9 cellular contexts compared by ENCODE assay signal in genomic region chr1:25695991-25696330, GRCh38.
DNase-seq lines count a peak whose midpoint lies in the region; ATAC-seq and TF ChIP-seq lines count a peak whose summit lies in the region.
"Had no signal": no experiment of that assay in that cellular context is flagged by ENCODE, and none has a peak within 500 bp of the region (broad histone marks: within the 10 kb centered on the region; RNA-seq: fewer than 3 reads in every experiment).

No MANE protein-coding gene starts in this region.

- H3K4me1 ChIP-seq in left lung (peaks cover 17 to 18% of the 10 kb centered on the region in 2 donors), thyroid gland (peaks cover 45 to 68% of the 10 kb centered on the region in 2 donors)

- intact Hi-C loops in left lung (cut with DNase I) (no loop called here), thyroid gland (cut with DNase I) (loop anchor here (5.0 to 10.0 kb wide), 3 partner anchors 51 to 101 kb away; partner anchors contain the start of gene MAN1C1)

- WGBS in thyroid gland, 2 donors = 75 to 88% methylated on average over 5 of the region's 5 CpGs

- peak; percentile 51 for DNase-seq in activated effector memory CD4-positive, alpha-beta T cell treated with anti-CD3 and anti-CD28 coated beads, Interleukin-2, amount 50 U/mL, for 16 hours
- DNase-seq in activated effector memory CD4-positive, alpha-beta T cell treated with Interleukin-2 at 50 U/mL for 16 hours = no peak
- DNase-seq in brain pericyte (ENCODE audit: low read depth, low spot score) (peak; percentile 76), left lung (no peak), thyroid gland (no peak), MV-4-11 (lab: John Stamatoyannopoulos, UW) (no peak), LoVo (ENCODE audit: low spot score) (no peak), hippocampal formation (lab: John Stamatoyannopoulos, UW) (no peak)

- peak; percentile 28 for ATAC-seq in left lung

- peak overlapping the region; percentile 78 to 82 for H3K27ac ChIP-seq in left lung
- H3K27ac ChIP-seq in thyroid gland = peak overlapping the region; percentile 93 to 96 (median 94)
- H3K27ac ChIP-seq: C4-2B had no signal

- no peak for TF ChIP-seq POLR2A in thyroid gland (IDR thresholded peaks at IDR 0.05)

- H3K27me3 ChIP-seq in left lung (no peaks in the 10 kb centered on the region), thyroid gland (no peaks in the 10 kb centered on the region)

- H3K36me3 ChIP-seq in left lung (no peaks in the 10 kb centered on the region), thyroid gland (no peaks in the 10 kb centered on the region)

- no peak for TF ChIP-seq CTCF in left lung (IDR thresholded peaks at IDR 0.05)
- TF ChIP-seq CTCF in thyroid gland (IDR thresholded peaks at IDR 0.05) = no peak

- no peak overlapping the region for H3K4me3 ChIP-seq in left lung
- no peak overlapping the region for H3K4me3 ChIP-seq in thyroid gland (replicated peaks in 1 of 3)

- H3K9me3 ChIP-seq in left lung (no peaks in the 10 kb centered on the region), thyroid gland (no peaks in the 10 kb centered on the region)

Comparison
In these comparisons a context has a peak if more than half of its experiments do, and no peak if none do; other contexts are left out.
1. DNase-seq: peak in activated effector memory CD4-positive, alpha-beta T cell treated with anti-CD3 and anti-CD28 coated beads, Interleukin-2, amount 50 U/mL, for 16 hours (single experiment) and brain pericyte (single experiment); none in activated effector memory CD4-positive, alpha-beta T cell treated with Interleukin-2 at 50 U/mL for 16 hours (single experiment), left lung (0 of 2), thyroid gland (0 of 2), MV-4-11 (single experiment), LoVo (single experiment) and hippocampal formation (0 of 2).